8 cellular contexts compared by ENCODE assay signal in the genomic region with DNA sequence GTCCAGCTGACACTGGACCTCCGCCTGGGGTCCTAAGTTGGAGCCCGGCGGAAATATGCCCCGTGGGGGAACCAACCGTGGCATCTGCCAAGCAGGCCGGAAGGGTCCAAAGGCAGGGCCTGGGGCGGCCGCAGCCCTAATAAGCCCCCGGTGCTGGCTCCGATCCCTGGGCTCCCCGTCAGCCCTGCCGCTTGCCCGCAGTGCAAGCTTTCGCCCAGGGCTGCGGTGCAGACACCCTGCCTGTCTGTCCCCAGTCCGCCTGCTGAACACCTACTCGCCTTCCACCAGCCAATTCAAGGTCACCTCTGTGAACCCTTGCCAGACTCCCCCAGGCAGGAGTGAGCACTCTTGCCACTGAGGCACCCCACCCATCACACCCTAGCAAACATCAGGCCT. TPM values are rescaled to one million over a fixed set of nuclear protein-coding genes. Genes with fewer than 3 reads are reported as not detected.
DNase-seq lines count a peak whose midpoint lies in the region; ATAC-seq, FAIRE-seq and TF ChIP-seq lines count a peak whose summit lies in the region.

No MANE protein-coding gene starts in this region.

- peaks cover 17 to 42% (median 35%) of the 10 kb centered on the region in 5 donors for H3K27me3 Mint-ChIP-seq in naive thymus-derived CD4-positive, alpha-beta T cell

- H3K9ac ChIP-seq in OCI-LY1 (ENCODE audit: low read length) (no peak overlapping the region), endothelial cell of umbilical vein (replicated peaks; ENCODE audit: extremely low read depth, insufficient read depth, low read length) (peak overlapping the region; percentile 91)

- H3K4me1 Mint-ChIP-seq in naive thymus-derived CD4-positive, alpha-beta T cell = peaks cover 13 to 29% (median 24%) of the 10 kb centered on the region in 7 donors

- H4K20me1 ChIP-seq in OCI-LY1 (ENCODE audit: insufficient read depth, low read length) (no peaks in the 10 kb centered on the region), endothelial cell of umbilical vein (replicated peaks; ENCODE audit: control insufficient read depth, extremely low read depth, insufficient read depth, low read length) (no peaks in the 10 kb centered on the region)

- DNase-seq in AG04449 (ENCODE audit: low read depth, low spot score) = no peak
- DNase-seq in endothelial cell of umbilical vein (ENCODE audit: low read depth, low spot score) = no peak
- peak in 1 of 9 donors; percentile 1 for DNase-seq in naive thymus-derived CD4-positive, alpha-beta T cell
- DNase-seq in ureter (ENCODE audit: low spot score) = no peak
- DNase-seq in NCI-H187 (lab: John Stamatoyannopoulos, UW) = no peak

- H3F3A ChIP-seq in OCI-LY1 (ENCODE audit: insufficient read depth, low read length) = no peaks in the 10 kb centered on the region

- peak overlapping the region in 9 of 10 donors; percentile 77 to 93 (median 87) for H3K4me3 Mint-ChIP-seq in naive thymus-derived CD4-positive, alpha-beta T cell

- POLR2A ChIA-PET in AG04449 (lab: Yijun Ruan, JAX) (no interaction called here), endothelial cell of umbilical vein (lab: Charles Lee) (interaction anchor here (1.2 kb wide), 1 partner anchor 22 kb away, joined by 4 read pairs; no protein-coding TSS in a partner anchor)
- POLR2A ChIA-PET in naive thymus-derived CD4-positive, alpha-beta T cell (lab: Charles Lee) = interaction anchor here (0.7 kb wide), 1 partner anchor 74 kb away, joined by 3 read pairs; no protein-coding TSS in a partner anchor

- intact Hi-C loops in endothelial cell of umbilical vein (cut with micrococcal nuclease) = loop anchor here (1.0 to 10.0 kb wide), 6 partner anchors 31 to 765 kb away; a partner anchor contains a TSS
- intact Hi-C loops in naive thymus-derived CD4-positive, alpha-beta T cell (cut with micrococcal nuclease) = loop anchor here (1.0 to 10.0 kb wide), 8 partner anchors 23 to 777 kb away; a partner anchor contains a TSS

- no peaks in the 10 kb centered on the region for H3K36me3 ChIP-seq in OCI-LY1 (ENCODE audit: insufficient read depth, low read length)
- H3K36me3 ChIP-seq in endothelial cell of umbilical vein (ENCODE audit: control insufficient read depth in 2 of 2, extremely low read depth in 1 of 2, insufficient read depth in 2 of 2, low read length in 2 of 2) = peaks cover 4 to 6% of the 10 kb centered on the region in 2 experiments
- H3K36me3 ChIP-seq in naive thymus-derived CD4-positive, alpha-beta T cell (ENCODE audit: control insufficient read depth in 2 of 3, insufficient read depth in 3 of 3, low read length in 3 of 3) = no peaks in the 10 kb centered on the region

- H3K9me3 Mint-ChIP-seq in naive thymus-derived CD4-positive, alpha-beta T cell = peaks cover 0 to 1% (median 0%) of the 10 kb centered on the region in 11 donors

- H3K27ac ChIP-seq in OCI-LY1 (ENCODE audit: low read depth, low read length, poor library complexity, severe bottlenecking) = no peak overlapping the region
- H3K27ac ChIP-seq in endothelial cell of umbilical vein (ENCODE audit: insufficient read depth, low read depth, low read length) = peak overlapping the region; percentile 87
- H3K27ac ChIP-seq in naive thymus-derived CD4-positive, alpha-beta T cell (ENCODE audit: low read depth, low read length) = no peak overlapping the region

- H2AFZ ChIP-seq in OCI-LY1 (ENCODE audit: low read length) = no peak overlapping the region
- H2AFZ ChIP-seq in endothelial cell of umbilical vein (ENCODE audit: low read depth, low read length) = peak overlapping the region; percentile 78

- no TSS peak for BruUV-seq in endothelial cell of umbilical vein (replicated peaks; lab: Mats Ljungman, UMichigan)

- H3K9me1 ChIP-seq in endothelial cell of umbilical vein (replicated peaks; ENCODE audit: control insufficient read depth, extremely low read depth, insufficient read depth, low read length) = no peaks in the 10 kb centered on the region

- H3K9me3 ChIP-seq in OCI-LY1 (ENCODE audit: low read length) (no peaks in the 10 kb centered on the region), endothelial cell of umbilical vein (replicated peaks; ENCODE audit: control insufficient read depth, insufficient read depth, low read length) (no peaks in the 10 kb centered on the region)
- H3K9me3 ChIP-seq in naive thymus-derived CD4-positive, alpha-beta T cell (ENCODE audit: control insufficient read depth in 2 of 3, low read length in 3 of 3) = no peaks in the 10 kb centered on the region

- TF ChIP-seq POLR2A in endothelial cell of umbilical vein (IDR thresholded peaks at IDR 0.05; ENCODE audit: low read depth, low read length) = no peak

- H3K4me1 ChIP-seq in OCI-LY1 (ENCODE audit: insufficient read depth, low read length, severe bottlenecking) (peaks cover 18% of the 10 kb centered on the region), endothelial cell of umbilical vein (ENCODE audit: control insufficient read depth, extremely low read depth, insufficient read depth, low read length) (peaks cover 36% of the 10 kb centered on the region)
- H3K4me1 ChIP-seq in naive thymus-derived CD4-positive, alpha-beta T cell (ENCODE audit: control insufficient read depth in 2 of 2, insufficient read depth in 2 of 2, low read length in 2 of 2) = peaks cover 12 to 15% of the 10 kb centered on the region in 2 donors

- no peak overlapping the region for H3K27ac Mint-ChIP-seq in naive thymus-derived CD4-positive, alpha-beta T cell

- H3K79me2 ChIP-seq in OCI-LY1 (ENCODE audit: insufficient read depth, low read length) (no peaks in the 10 kb centered on the region), endothelial cell of umbilical vein (ENCODE audit: control insufficient read depth, insufficient read depth, low read length) (peaks cover 17% of the 10 kb centered on the region)

- no peak for ATAC-seq in naive thymus-derived CD4-positive, alpha-beta T cell
- ATAC-seq in GM21619 (IDR thresholded peaks at IDR 0.05; ENCODE audit: unreplicated experiment) (no peak), GM18873 (IDR thresholded peaks at IDR 0.05; ENCODE audit: low FRiP score, unreplicated experiment) (no peak)

- TF ChIP-seq CTCF in AG04449 (IDR thresholded peaks at IDR 0.05; ENCODE audit: insufficient read depth, low read length, missing control alignments) (no peak), OCI-LY1 (IDR thresholded peaks at IDR 0.05; ENCODE audit: low read length) (no peak), endothelial cell of umbilical vein (IDR thresholded peaks at IDR 0.05; ENCODE audit: extremely low read depth in 1 of 2, insufficient read depth in 1 of 2, low read depth in 1 of 2, low read length in 2 of 2) (no peak)

- CTCF ChIA-PET in AG04449 (lab: Yijun Ruan, JAX) (interaction anchor here (3.3 kb wide), 1 partner anchor 21 kb away, joined by 15 read pairs; no protein-coding TSS in a partner anchor), endothelial cell of umbilical vein (lab: Charles Lee) (interaction anchor here (0.5 to 9.0 kb wide), 3 partner anchors 20 to 474 kb away, joined by 3 to 221 read pairs (median 20); a partner anchor contains a TSS)
- CTCF ChIA-PET in naive thymus-derived CD4-positive, alpha-beta T cell (lab: Charles Lee) = no interaction called here

- no peaks in the 10 kb centered on the region for H3K9me2 ChIP-seq in OCI-LY1 (ENCODE audit: low read depth, low read length)

- peaks cover 0 to 3% (median 0%) of the 10 kb centered on the region in 5 donors for H3K36me3 Mint-ChIP-seq in naive thymus-derived CD4-positive, alpha-beta T cell

- H3K4me2 ChIP-seq in OCI-LY1 (ENCODE audit: low read length) (peak overlapping the region; percentile 70), endothelial cell of umbilical vein (ENCODE audit: insufficient read depth, low read length) (peak overlapping the region; percentile 67)

- 0 out of 2 replicates have a peak, but pooled peaks cover 8% of the 10 kb centered on the region for H3K27me3 ChIP-seq in OCI-LY1 (ENCODE audit: insufficient read depth, low read length)
- no peaks in the 10 kb centered on the region for H3K27me3 ChIP-seq in endothelial cell of umbilical vein (ENCODE audit: control insufficient read depth in 2 of 2, insufficient read depth in 2 of 2, low read length in 2 of 2)
- peaks cover 0 to 9% of the 10 kb centered on the region in 2 donors for H3K27me3 ChIP-seq in naive thymus-derived CD4-positive, alpha-beta T cell (ENCODE audit: control insufficient read depth in 2 of 2, insufficient read depth in 2 of 2, low read length in 2 of 2)

- no peak for FAIRE-seq in endothelial cell of umbilical vein (lab: Jason Lieb, UNC)

- peak overlapping the region; percentile 72 for H3K4me3 ChIP-seq in AG04449 (ENCODE audit: low read depth, low read length)
- H3K4me3 ChIP-seq in OCI-LY1 (ENCODE audit: low read depth, low read length, poor library complexity, severe bottlenecking) = peak overlapping the region; percentile 52
- H3K4me3 ChIP-seq in endothelial cell of umbilical vein (replicated peaks in 1 of 3; ENCODE audit: insufficient read depth in 1 of 3, low read depth in 1 of 3, low read length in 3 of 3) = peak overlapping the region in 2 of 3 experiments; percentile 72 to 91
- H3K4me3 ChIP-seq in naive thymus-derived CD4-positive, alpha-beta T cell (ENCODE audit: low read length) = no peak overlapping the region

- dilution Hi-C loops in endothelial cell of umbilical vein (cut with MboI; ENCODE audit: extremely low pct_ligation_motif_present, low sequenced_read_pairs) = no loop called here

RNA-seq across cellular contexts. Expression of a gene that starts 0.5 kb away (rescaled TPM):
- 79.1 and 101 TPM in 2 replicates for total RNA-seq in endothelial cell of umbilical vein
- 46.0 and 70.3 TPM in 2 replicates for polyA plus RNA-seq in endothelial cell of umbilical vein
- polyA plus RNA-seq in endothelial cell of umbilical vein (2011; cell fraction: cytosol; rRNA removed) = 86.7 and 96.0 TPM in 2 replicates
- polyA plus RNA-seq in endothelial cell of umbilical vein (2011; cell fraction: nucleus; rRNA removed) = 63.5 and 69.4 TPM in 2 replicates
- 109 and 135 TPM in 2 replicates for polyA plus RNA-seq in endothelial cell of umbilical vein (2012)
- polyA minus RNA-seq in endothelial cell of umbilical vein = 89.8 and 92.7 TPM in 2 replicates
- 43.1 TPM for polyA minus RNA-seq in endothelial cell of umbilical vein (2011; cell fraction: cytosol; rRNA and poly(A)+ RNA removed)
- 33.9 and 35.2 TPM in 2 replicates for polyA minus RNA-seq in endothelial cell of umbilical vein (2011; cell fraction: nucleus; rRNA and poly(A)+ RNA removed)
- total RNA-seq in naive thymus-derived CD4-positive, alpha-beta T cell = under 1 TPM in 2 of 5 experiments, not detected in 3; 0.64 to 0.92 TPM
- polyA plus RNA-seq in naive thymus-derived CD4-positive, alpha-beta T cell = under 1 TPM; 0.21 to 0.37 TPM
- 399 TPM for total RNA-seq in ureter

RNA-seq across cellular contexts. Expression of a gene that starts 31.2 kb away (rescaled TPM):
- 5.2 and 5.5 TPM in 2 replicates for total RNA-seq in endothelial cell of umbilical vein
- 1.7 and 2.1 TPM in 2 replicates for polyA plus RNA-seq in endothelial cell of umbilical vein
- polyA plus RNA-seq in endothelial cell of umbilical vein (2011; cell fraction: cytosol; rRNA removed) = 2.0 and 2.8 TPM in 2 replicates
- polyA plus RNA-seq in endothelial cell of umbilical vein (2011; cell fraction: nucleus; rRNA removed) = 4.2 and 4.7 TPM in 2 replicates
- polyA plus RNA-seq in endothelial cell of umbilical vein (2012) = 5.1 and 5.8 TPM in 2 replicates
- polyA minus RNA-seq in endothelial cell of umbilical vein = 1.4 and 2.2 TPM in 2 replicates
- 1.4 TPM for polyA minus RNA-seq in endothelial cell of umbilical vein (2011; cell fraction: cytosol; rRNA and poly(A)+ RNA removed)
- polyA minus RNA-seq in endothelial cell of umbilical vein (2011; cell fraction: nucleus; rRNA and poly(A)+ RNA removed) = 1.7 and 2.9 TPM in 2 replicates
- total RNA-seq in naive thymus-derived CD4-positive, alpha-beta T cell = 1 to 10 TPM; 4.0 to 6.0 (median 5.2) TPM
- 1 to 10 TPM; 1.7 to 1.9 TPM for polyA plus RNA-seq in naive thymus-derived CD4-positive, alpha-beta T cell
- total RNA-seq in ureter = 9.8 TPM

Comparison
In these comparisons a context has a peak if more than half of its experiments do, and no peak if none do; other contexts are left out.
1. RNA of a gene that starts 0.5 kb away (total RNA-seq): 399 TPM in ureter (single experiment) and 79.1 to 101 TPM in endothelial cell of umbilical vein; 0.64 to 0.92 TPM in naive thymus-derived CD4-positive, alpha-beta T cell; every median in the first group is over 10 times any median in the second.